ENCODE assay signal across 16 cellular contexts in genomic region chr1:157194739-157195520, GRCh38.
"Had no signal": no experiment of that assay in that cellular context is flagged by ENCODE, and none has a peak within 500 bp of the region (broad histone marks: within the 10 kb centered on the region; RNA-seq: fewer than 3 reads in every experiment).

No MANE protein-coding gene starts in this region.

- H3K4me1 Mint-ChIP-seq: activated naive CD4-positive, alpha-beta T cell treated with anti-CD3 and anti-CD28 coated beads, Interleukin-2, amount 10 ng/mL, durations not matched to agents 7 days and 5 days had no signal

- H3K36me3 ChIP-seq: upper lobe of right lung had no signal

- H3K27ac ChIP-seq: dorsolateral prefrontal cortex, SK-N-MC, testis, upper lobe of right lung had no signal

- H3K27me3 ChIP-seq: testis had no signal

- H3K4me1 ChIP-seq: testis, upper lobe of right lung had no signal

- H3K4me3 ChIP-seq: dorsolateral prefrontal cortex, SK-N-MC, smooth muscle cell, testis, upper lobe of right lung had no signal

- H3K27ac Mint-ChIP-seq: activated naive CD4-positive, alpha-beta T cell treated with anti-CD3 and anti-CD28 coated beads, Interleukin-2, amount 10 ng/mL, durations not matched to agents 7 days and 5 days; natural killer cell; stimulated activated naive CD8-positive, alpha-beta T cell treated with anti-CD3 and anti-CD28 coated beads, Interleukin-15, Interleukin-2, amounts not matched to agents 100 ng/mL and 50 ng/mL, for 24 hours had no signal

- H3K9me3 ChIP-seq: testis, upper lobe of right lung had no signal

- H3K36me3 Mint-ChIP-seq: activated naive CD4-positive, alpha-beta T cell treated with anti-CD3 and anti-CD28 coated beads, Interleukin-2, amount 10 ng/mL, durations not matched to agents 7 days and 5 days; natural killer cell had no signal

- H3K4me3 Mint-ChIP-seq: activated naive CD4-positive, alpha-beta T cell treated with anti-CD3 and anti-CD28 coated beads, Interleukin-2, amount 10 ng/mL, durations not matched to agents 7 days and 5 days; natural killer cell; stimulated activated naive CD8-positive, alpha-beta T cell treated with anti-CD3 and anti-CD28 coated beads, Interleukin-15, Interleukin-2, amounts not matched to agents 100 ng/mL and 50 ng/mL, for 24 hours had no signal

- H3K9me3 Mint-ChIP-seq: activated naive CD4-positive, alpha-beta T cell treated with anti-CD3 and anti-CD28 coated beads, Interleukin-2, amount 10 ng/mL, durations not matched to agents 7 days and 5 days; natural killer cell; stimulated activated naive CD8-positive, alpha-beta T cell treated with anti-CD3 and anti-CD28 coated beads, Interleukin-15, Interleukin-2, amounts not matched to agents 100 ng/mL and 50 ng/mL, for 24 hours had no signal

- ATAC-seq: upper lobe of right lung had no signal

- H3K4me2 ChIP-seq: smooth muscle cell had no signal

- DNase-seq: activated CD4-positive, alpha-beta T cell treated with anti-CD3 and anti-CD28 coated beads for 1 hour; activated CD4-positive, alpha-beta T cell treated with anti-CD3 and anti-CD28 coated beads, Interleukin-2, amount 50 U/mL, for 4 hours; activated naive CD4-positive, alpha-beta T cell treated with anti-CD3 and anti-CD28 coated beads, Interleukin-2, amount 10 ng/mL, durations not matched to agents 7 days and 5 days; activated T-cell treated with anti-CD3 and anti-CD28 coated beads, Interleukin-2, amount 50 U/mL, for 1 hour; dorsolateral prefrontal cortex; foreskin fibroblast; natural killer cell; stimulated activated CD4-positive, alpha-beta T cell treated with anti-CD3 and anti-CD28 coated beads, Interleukin-4, amount 100 ng/mL, for 4 hours; stimulated activated CD8-positive, alpha-beta memory T cell treated with anti-CD3 and anti-CD28 coated beads, Interleukin-4, amount 100 ng/mL, for 48 hours; T-helper 1 cell; T1000; testis had no signal
